ENCODE assay signal across 9 cellular contexts in genomic region chr9:79129865-79130480, GRCh38.
DNase-seq lines count a peak whose midpoint lies in the region; ATAC-seq and TF ChIP-seq lines count a peak whose summit lies in the region.
"Had no signal": no experiment of that assay in that cellular context is flagged by ENCODE, and none has a peak within 500 bp of the region (broad histone marks: within the 10 kb centered on the region; RNA-seq: fewer than 3 reads in every experiment).

No MANE protein-coding gene starts in this region.

- peak; percentile 2 for DNase-seq in activated naive CD4-positive, alpha-beta T cell treated with Interleukin-2 at 50 U/mL for 16 hours
- no peak for DNase-seq in activated naive CD4-positive, alpha-beta T cell treated with anti-CD3 and anti-CD28 coated beads, Interleukin-2, amount 50 U/mL, for 16 hours
- DNase-seq in NCI-H2029 (lab: John Stamatoyannopoulos, UW) (peak; percentile 38), germinal center (ENCODE audit: low spot score) (peak; percentile 7), posterior cingulate gyrus (peak; percentile 33 to 93 (median 68)), activated gamma-delta T cell (lab: John Stamatoyannopoulos, UW) (no peak)
- peak; percentile 50 for DNase-seq in activated CD8-positive, alpha-beta T cell treated with anti-CD3 and anti-CD28 coated beads for 36 hours

- no peaks in the 10 kb centered on the region for H3K36me3 Mint-ChIP-seq in activated CD8-positive, alpha-beta T cell treated with anti-CD3 and anti-CD28 coated beads for 36 hours (ENCODE audit: low read depth)

- CTCF ChIA-PET in activated CD8-positive, alpha-beta T cell treated with anti-CD3 and anti-CD28 coated beads for 36 hours (lab: Charles Lee): interaction anchor here (0.7 to 1.5 kb wide), 3 partner anchors 22 to 754 kb away, joined by 3 to 5 read pairs (median 3); no protein-coding TSS in a partner anchor

- H3K27ac Mint-ChIP-seq in activated CD8-positive, alpha-beta T cell treated with anti-CD3 and anti-CD28 coated beads for 36 hours: no peak overlapping the region

- no peak overlapping the region for H3K4me3 Mint-ChIP-seq in activated CD8-positive, alpha-beta T cell treated with anti-CD3 and anti-CD28 coated beads for 36 hours
- H3K4me3 Mint-ChIP-seq: central memory CD8-positive, alpha-beta T cell had no signal

- H3K4me1 Mint-ChIP-seq in activated CD8-positive, alpha-beta T cell treated with anti-CD3 and anti-CD28 coated beads for 36 hours (ENCODE audit: low read depth): no peaks in the 10 kb centered on the region
- H3K4me1 Mint-ChIP-seq: central memory CD8-positive, alpha-beta T cell had no signal

- H3K27me3 Mint-ChIP-seq in activated CD8-positive, alpha-beta T cell treated with anti-CD3 and anti-CD28 coated beads for 36 hours: no peaks in the 10 kb centered on the region
- H3K27me3 Mint-ChIP-seq: central memory CD8-positive, alpha-beta T cell had no signal

- POLR2A ChIA-PET in activated CD8-positive, alpha-beta T cell treated with anti-CD3 and anti-CD28 coated beads for 36 hours (lab: Charles Lee): no interaction called here

- no peaks in the 10 kb centered on the region for H3K9me3 Mint-ChIP-seq in activated CD8-positive, alpha-beta T cell treated with anti-CD3 and anti-CD28 coated beads for 36 hours
- H3K9me3 Mint-ChIP-seq: central memory CD8-positive, alpha-beta T cell had no signal

- ATAC-seq in activated CD8-positive, alpha-beta T cell treated with anti-CD3 and anti-CD28 coated beads for 36 hours: no peak
- ATAC-seq in HG03520 (IDR thresholded peaks at IDR 0.05; ENCODE audit: unreplicated experiment): no peak

- TF ChIP-seq CTCF in activated CD8-positive, alpha-beta T cell treated with anti-CD3 and anti-CD28 coated beads for 36 hours (IDR thresholded peaks at IDR 0.05): peak; percentile 56

- intact Hi-C loops in activated CD8-positive, alpha-beta T cell treated with anti-CD3 and anti-CD28 coated beads for 36 hours (cut with micrococcal nuclease): no loop called here
- intact Hi-C loops in posterior cingulate gyrus (cut with DNase I): no loop called here

Comparison
In these comparisons a context has a peak if more than half of its experiments do, and no peak if none do; other contexts are left out.
1. DNase-seq: peak in activated naive CD4-positive, alpha-beta T cell treated with Interleukin-2 at 50 U/mL for 16 hours (single experiment), NCI-H2029 (single experiment), activated CD8-positive, alpha-beta T cell treated with anti-CD3 and anti-CD28 coated beads for 36 hours (single experiment), germinal center (single experiment) and posterior cingulate gyrus (10 of 10); none in activated naive CD4-positive, alpha-beta T cell treated with anti-CD3 and anti-CD28 coated beads, Interleukin-2, amount 50 U/mL, for 16 hours (single experiment) and activated gamma-delta T cell (single experiment).